Comparison of ENCODE assay signal across 10 cellular contexts in the genomic region with DNA sequence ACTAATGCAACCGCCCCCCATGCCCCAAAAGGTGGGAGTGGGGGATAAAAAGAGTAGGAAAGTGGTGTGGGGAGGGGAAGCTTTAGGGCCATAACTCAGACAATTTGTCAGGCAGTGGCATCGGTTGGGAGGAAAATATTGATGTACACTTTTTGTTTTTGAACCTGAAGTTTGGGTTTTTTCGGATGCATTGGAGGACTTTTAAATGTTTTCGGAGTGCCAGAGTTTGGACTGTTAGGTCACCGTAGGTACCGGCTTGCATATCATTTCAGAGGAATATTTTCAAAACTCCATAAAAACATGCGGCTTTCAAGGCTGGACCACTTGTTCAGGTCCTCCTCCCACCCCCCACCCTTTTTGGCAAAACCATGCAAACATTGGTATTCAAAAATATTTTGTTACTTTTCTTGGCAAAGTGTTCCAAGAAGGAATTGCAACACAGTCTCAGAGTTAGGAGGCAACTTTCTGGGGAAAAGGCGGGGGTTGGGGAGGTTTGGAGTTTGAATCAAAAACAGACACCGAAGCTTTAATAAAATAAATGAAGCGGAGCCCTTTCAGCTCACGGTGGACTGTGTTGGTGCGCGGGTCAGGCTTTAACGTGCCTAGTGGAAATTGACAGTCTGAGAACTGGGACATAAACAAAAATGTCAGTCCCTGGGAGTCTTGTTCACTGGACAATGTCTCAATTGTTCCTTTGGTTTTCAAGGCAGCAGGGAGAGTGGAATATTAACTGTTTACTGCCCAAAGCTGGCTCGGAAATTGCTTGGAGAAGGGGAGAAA.
DNase-seq lines count a peak whose midpoint lies in the region; ATAC-seq, FAIRE-seq and TF ChIP-seq lines count a peak whose summit lies in the region.
"Had no signal": no experiment of that assay in that cellular context is flagged by ENCODE, and none has a peak within 500 bp of the region (broad histone marks: within the 10 kb centered on the region; RNA-seq: fewer than 3 reads in every experiment).

No MANE protein-coding gene starts in this region.

- H3K4me2 ChIP-seq in neural progenitor cell: peak overlapping the region; percentile 76

- H3K4me1 ChIP-seq in neural progenitor cell: peaks cover 84% of the 10 kb centered on the region

- no peaks in the 10 kb centered on the region for H3K9me3 Mint-ChIP-seq in neural progenitor cell
- H3K9me3 Mint-ChIP-seq in activated CD4-positive, alpha-beta T cell treated with anti-CD3 and anti-CD28 coated beads, Interleukin-2, amount 10 ng/mL, durations not matched to agents 7 days and 5 days: no peaks in the 10 kb centered on the region
- H3K9me3 Mint-ChIP-seq: CD8-positive, alpha-beta T cell had no signal

- H3K36me3 Mint-ChIP-seq in neural progenitor cell: no peaks in the 10 kb centered on the region
- H3K36me3 Mint-ChIP-seq in activated CD4-positive, alpha-beta T cell treated with anti-CD3 and anti-CD28 coated beads, Interleukin-2, amount 10 ng/mL, durations not matched to agents 7 days and 5 days (ENCODE audit: low read depth): no peaks in the 10 kb centered on the region
- H3K36me3 Mint-ChIP-seq: CD8-positive, alpha-beta T cell had no signal

- H3K27ac ChIP-seq in SK-N-MC (peak overlapping the region; percentile 87), neural progenitor cell (peak overlapping the region; percentile 85)

- H3K36me3 ChIP-seq in SK-N-MC (ENCODE audit: insufficient read depth, low read length): no peaks in the 10 kb centered on the region
- no peaks in the 10 kb centered on the region for H3K36me3 ChIP-seq in neural progenitor cell

- no peak for FAIRE-seq in GM12892 (lab: Jason Lieb, UNC)
- FAIRE-seq: keratinocyte had no signal

- H3K4me3 ChIP-seq in SK-N-MC (peak overlapping the region; percentile 74), fibroblast of pulmonary artery (replicated peaks; ENCODE audit: low read depth, low read length) (peak overlapping the region; percentile 49), neural progenitor cell (peak overlapping the region; percentile 28)

- TF ChIP-seq CTCF in fibroblast of pulmonary artery (IDR thresholded peaks at IDR 0.05; ENCODE audit: low read length, missing control alignments) (no peak), neural progenitor cell (IDR thresholded peaks at IDR 0.05) (no peak)

- no peak overlapping the region for H2AFZ ChIP-seq in neural progenitor cell (replicated peaks)

- H3K27me3 Mint-ChIP-seq in neural progenitor cell (ENCODE audit: insufficient read depth, low read depth): no peaks in the 10 kb centered on the region
- peaks cover 8% of the 10 kb centered on the region for H3K27me3 Mint-ChIP-seq in activated CD4-positive, alpha-beta T cell treated with anti-CD3 and anti-CD28 coated beads, Interleukin-2, amount 10 ng/mL, durations not matched to agents 7 days and 5 days

- H3K4me3 Mint-ChIP-seq in neural progenitor cell: no peak overlapping the region
- no peak overlapping the region for H3K4me3 Mint-ChIP-seq in activated CD4-positive, alpha-beta T cell treated with anti-CD3 and anti-CD28 coated beads, Interleukin-2, amount 10 ng/mL, durations not matched to agents 7 days and 5 days
- H3K4me3 Mint-ChIP-seq: CD8-positive, alpha-beta T cell had no signal

- DNase-seq in AG08395 (ENCODE audit: low spot score) (peak; percentile 68), SK-N-MC (ENCODE audit: low read depth, low spot score) (no peak), fibroblast of pulmonary artery (ENCODE audit: low read depth) (peak; percentile 88), neural progenitor cell (ENCODE audit: low spot score) (peak; percentile 49), UCSD-AML1 (lab: John Stamatoyannopoulos, UW; ENCODE audit: unreplicated experiment) (no peak), GM12892 (ENCODE audit: insufficient read length) (no peak)
- no peak for DNase-seq in activated CD4-positive, alpha-beta T cell treated with anti-CD3 and anti-CD28 coated beads, Interleukin-2, amount 10 ng/mL, durations not matched to agents 7 days and 5 days
- DNase-seq: CD8-positive, alpha-beta T cell had no signal

- no peaks in the 10 kb centered on the region for H3K9me3 ChIP-seq in SK-N-MC (ENCODE audit: low read depth, low read length)
- no peaks in the 10 kb centered on the region for H3K9me3 ChIP-seq in neural progenitor cell (ENCODE audit: low read depth)

- H3K4me1 Mint-ChIP-seq in neural progenitor cell: peaks cover 34% of the 10 kb centered on the region
- H3K4me1 Mint-ChIP-seq in activated CD4-positive, alpha-beta T cell treated with anti-CD3 and anti-CD28 coated beads, Interleukin-2, amount 10 ng/mL, durations not matched to agents 7 days and 5 days: no peaks in the 10 kb centered on the region

- H3K9ac ChIP-seq in SK-N-MC (ENCODE audit: insufficient read length) (peak overlapping the region; percentile 26), neural progenitor cell (no peak overlapping the region)

- peaks cover 61% of the 10 kb centered on the region for H4K20me1 ChIP-seq in neural progenitor cell (ENCODE audit: low read depth)

- H3F3A ChIP-seq in neural progenitor cell (ENCODE audit: low read depth): peaks cover 52% of the 10 kb centered on the region

- no peak for TF ChIP-seq POLR2A in GM12892 (IDR thresholded peaks at IDR 0.05; ENCODE audit: low read depth, low read length)

- no peak overlapping the region for H3K27ac Mint-ChIP-seq in neural progenitor cell
- H3K27ac Mint-ChIP-seq in activated CD4-positive, alpha-beta T cell treated with anti-CD3 and anti-CD28 coated beads, Interleukin-2, amount 10 ng/mL, durations not matched to agents 7 days and 5 days: no peak overlapping the region
- H3K27ac Mint-ChIP-seq: CD8-positive, alpha-beta T cell had no signal

- no peaks in the 10 kb centered on the region for H3K27me3 ChIP-seq in neural progenitor cell

- H3K79me2 ChIP-seq in neural progenitor cell (ENCODE audit: low read depth): peaks cover 100% of the 10 kb centered on the region

- no peak for ATAC-seq in HG02678 (IDR thresholded peaks at IDR 0.05; ENCODE audit: unreplicated experiment)
- ATAC-seq: CD8-positive, alpha-beta T cell had no signal

- POLR2A ChIA-PET in activated CD4-positive, alpha-beta T cell treated with anti-CD3 and anti-CD28 coated beads, Interleukin-2, amount 10 ng/mL, durations not matched to agents 7 days and 5 days (lab: Charles Lee): no interaction called here

- CTCF ChIA-PET in activated CD4-positive, alpha-beta T cell treated with anti-CD3 and anti-CD28 coated beads, Interleukin-2, amount 10 ng/mL, durations not matched to agents 7 days and 5 days (lab: Charles Lee): interaction anchor here (0.7 kb wide), 1 partner anchor 504 kb away, joined by 4 read pairs; no protein-coding TSS in a partner anchor

Comparison
In these comparisons a context has a peak if more than half of its experiments do, and no peak if none do; other contexts are left out.
1. DNase-seq: peak in AG08395 (single experiment), fibroblast of pulmonary artery (single experiment) and neural progenitor cell (single experiment); none in SK-N-MC (single experiment), UCSD-AML1 (single experiment), activated CD4-positive, alpha-beta T cell treated with anti-CD3 and anti-CD28 coated beads, Interleukin-2, amount 10 ng/mL, durations not matched to agents 7 days and 5 days (single experiment) and GM12892 (single experiment).
2. Peak in every context shown above with its lines, with median percentiles within 50 percentile points of each other: H3K4me3 ChIP-seq.